In the genomic region with DNA sequence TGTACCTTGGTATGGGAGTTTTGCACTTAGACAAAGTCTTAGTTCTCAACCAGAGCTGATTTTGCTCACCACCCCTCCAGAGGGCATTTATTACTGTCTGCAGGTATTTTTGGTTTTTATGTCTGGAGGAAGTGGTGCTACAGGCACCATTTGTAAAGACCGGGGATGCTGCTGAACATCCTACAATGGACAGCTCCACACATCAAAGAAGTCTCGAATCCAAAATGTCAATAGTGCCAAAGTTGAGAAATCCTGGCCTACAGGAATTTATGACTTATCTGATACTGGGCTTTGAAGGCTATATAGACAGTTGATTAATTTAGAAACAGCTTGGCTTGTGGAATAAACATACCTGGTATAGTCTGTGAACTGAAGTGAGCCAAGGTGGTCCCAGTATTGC, we compare ENCODE assay signal across 27 cellular contexts.
"Had no signal": no experiment of that assay in that cellular context is flagged by ENCODE, and none has a peak within 500 bp of the region (broad histone marks: within the 10 kb centered on the region; RNA-seq: fewer than 3 reads in every experiment).

No MANE protein-coding gene starts in this region.

- H3K79me2 ChIP-seq: hepatocyte had no signal

- H3K4me2 ChIP-seq: hepatocyte, neural progenitor cell had no signal

- FAIRE-seq: small intestine had no signal

- DNase-seq: heart right ventricle; islet precursor cell; left cardiac atrium; lower lobe of right lung; mesendoderm; naive B cell; natural killer cell; nephron progenitor cell; ovary; sigmoid colon; small intestine; spleen; stimulated activated CD4-positive, alpha-beta T cell treated with anti-CD3 and anti-CD28 coated beads, Interleukin-4, amount 100 ng/mL, for 24 hours; stimulated activated naive CD8-positive, alpha-beta T cell treated with anti-CD3 and anti-CD28 coated beads, Interleukin-15, Interleukin-2, amounts not matched to agents 100 U/mL and 50 U/mL, for 24 hours; stomach; testis; thyroid gland; transverse colon; upper lobe of left lung had no signal

- H3K4me3 Mint-ChIP-seq: mesothelial cell of epicardium; naive B cell; natural killer cell; nephron progenitor cell; neural progenitor cell; stimulated activated effector memory CD8-positive, alpha-beta T cell treated with anti-CD3 and anti-CD28 coated beads, Interleukin-12 subunit alpha, Interleukin-12 subunit beta, amount 100 ng/mL, for 72 hours had no signal

- H3K9me3 Mint-ChIP-seq: mesothelial cell of epicardium; natural killer cell; nephron progenitor cell; neural progenitor cell; stimulated activated effector memory CD8-positive, alpha-beta T cell treated with anti-CD3 and anti-CD28 coated beads, Interleukin-12 subunit alpha, Interleukin-12 subunit beta, amount 100 ng/mL, for 72 hours had no signal

- H3K9me3 ChIP-seq: heart right ventricle, lower lobe of right lung, ovary, sigmoid colon, spleen, stomach, testis, thyroid gland, transverse colon, upper lobe of left lung, vagina had no signal

- H3K27ac Mint-ChIP-seq: mesothelial cell of epicardium; natural killer cell; nephron progenitor cell; neural progenitor cell; progenitor cell of endocrine pancreas; stimulated activated effector memory CD8-positive, alpha-beta T cell treated with anti-CD3 and anti-CD28 coated beads, Interleukin-12 subunit alpha, Interleukin-12 subunit beta, amount 100 ng/mL, for 72 hours had no signal

- H3K27ac ChIP-seq: hepatocyte, lower lobe of right lung, neural progenitor cell, ovary, spleen, stomach, testis, thyroid gland, transverse colon, upper lobe of left lung, vagina had no signal

- H3K27me3 Mint-ChIP-seq: naive B cell had no signal

- H3K36me3 Mint-ChIP-seq: mesothelial cell of epicardium; naive B cell; natural killer cell; stimulated activated effector memory CD8-positive, alpha-beta T cell treated with anti-CD3 and anti-CD28 coated beads, Interleukin-12 subunit alpha, Interleukin-12 subunit beta, amount 100 ng/mL, for 72 hours had no signal

- H2AFZ ChIP-seq: hepatocyte, neural progenitor cell had no signal

- H3K4me1 Mint-ChIP-seq: natural killer cell; stimulated activated effector memory CD8-positive, alpha-beta T cell treated with anti-CD3 and anti-CD28 coated beads, Interleukin-12 subunit alpha, Interleukin-12 subunit beta, amount 100 ng/mL, for 72 hours had no signal

- H3K9ac ChIP-seq: neural progenitor cell had no signal

- H3K27me3 ChIP-seq: heart right ventricle, hepatocyte, neural progenitor cell, ovary, sigmoid colon, spleen, stomach, testis, thyroid gland, transverse colon, upper lobe of left lung, vagina had no signal

- ATAC-seq: left cardiac atrium; left lobe of liver; lower lobe of right lung; natural killer cell; right cardiac atrium; stimulated activated naive CD8-positive, alpha-beta T cell treated with anti-CD3 and anti-CD28 coated beads, Interleukin-15, Interleukin-2, amounts not matched to agents 100 U/mL and 50 U/mL, for 24 hours had no signal

- H3K36me3 ChIP-seq: heart right ventricle, lower lobe of right lung, neural progenitor cell, ovary, sigmoid colon, spleen, stomach, thyroid gland, transverse colon, upper lobe of left lung, vagina had no signal

- H3K4me3 ChIP-seq: heart right ventricle, hepatocyte, lower lobe of right lung, neural progenitor cell, ovary, sigmoid colon, spleen, stomach, testis, thyroid gland, transverse colon, upper lobe of left lung, vagina had no signal

- H3K4me1 ChIP-seq: neural progenitor cell, stomach, testis, thyroid gland, transverse colon, vagina had no signal
